ENCODE assay signal across 8 cellular contexts in the genomic region with DNA sequence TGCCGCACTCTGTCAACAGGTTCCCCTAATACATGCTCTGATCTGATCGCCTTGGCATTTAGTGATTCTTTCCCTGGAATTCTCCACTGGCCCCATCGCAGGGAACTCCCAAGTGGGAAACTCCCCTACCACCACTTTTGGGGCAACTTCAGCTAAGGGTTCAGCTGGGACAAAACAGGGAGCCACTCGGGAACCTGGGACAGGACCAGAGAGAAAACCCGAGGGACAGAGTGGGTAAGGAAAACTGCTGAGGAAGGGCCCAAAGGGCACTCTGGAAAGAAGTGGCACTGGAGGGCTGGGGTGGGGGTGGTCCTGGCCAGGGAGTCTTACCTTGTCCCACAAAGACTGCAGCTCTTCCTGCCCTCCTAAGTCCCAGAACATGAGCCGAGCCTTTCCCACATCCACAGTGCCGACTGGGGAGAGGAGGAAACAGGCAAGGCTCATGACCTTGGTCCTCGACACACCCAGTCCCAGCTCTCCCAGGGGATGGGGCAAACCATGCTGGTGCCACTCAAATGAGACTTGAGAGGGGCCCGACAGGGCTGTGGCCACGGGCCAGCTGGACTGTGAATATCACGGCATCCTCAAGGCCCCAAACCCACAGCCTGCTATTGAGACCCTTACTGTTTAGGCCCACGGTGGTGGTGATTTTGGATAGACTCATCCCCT. TPM values are rescaled to one million over a fixed set of nuclear protein-coding genes. Genes with fewer than 3 reads are reported as not detected.
DNase-seq lines count a peak whose midpoint lies in the region; ATAC-seq and TF ChIP-seq lines count a peak whose summit lies in the region.

No MANE protein-coding gene starts in this region.

- peaks cover 43% of the 10 kb centered on the region for H3K4me1 Mint-ChIP-seq in activated CD4-positive, alpha-beta T cell treated with anti-CD3 and anti-CD28 coated beads, Interleukin-2, amount 10 ng/mL, durations not matched to agents 7 days and 5 days
- peaks cover 58% of the 10 kb centered on the region for H3K4me1 Mint-ChIP-seq in activated CD4-positive, alpha-beta memory T cell treated with anti-CD3 and anti-CD28 coated beads, Interleukin-2, amount 10 ng/mL, durations not matched to agents 7 days and 5 days

- 75 to 82% (median 78%) methylated on average over 9 to 12 of the region's 12 CpGs for WGBS in stomach, 5 donors

- peaks cover 49% of the 10 kb centered on the region for H3K36me3 Mint-ChIP-seq in activated CD4-positive, alpha-beta T cell treated with anti-CD3 and anti-CD28 coated beads, Interleukin-2, amount 10 ng/mL, durations not matched to agents 7 days and 5 days (ENCODE audit: low read depth)
- H3K36me3 Mint-ChIP-seq in activated CD4-positive, alpha-beta memory T cell treated with anti-CD3 and anti-CD28 coated beads, Interleukin-2, amount 10 ng/mL, durations not matched to agents 7 days and 5 days (ENCODE audit: low read depth), result peaks cover 42% of the 10 kb centered on the region

- H3K27ac ChIP-seq in iPS-18a (ENCODE audit: low read length) (no peak overlapping the region), stomach (peak overlapping the region in 4 of 5 donors; percentile 89 to 96 (median 94))

- ATAC-seq in GM19328 (IDR thresholded peaks at IDR 0.05; ENCODE audit: unreplicated experiment), result no peak
- ATAC-seq in HG03442 (IDR thresholded peaks at IDR 0.05; ENCODE audit: unreplicated experiment), result no peak

- H3K36me3 ChIP-seq in iPS-18a (ENCODE audit: control insufficient read depth, low read depth, low read length) (peaks cover 38% of the 10 kb centered on the region), stomach (peaks cover 27 to 73% (median 59%) of the 10 kb centered on the region in 4 donors)

- no peak overlapping the region for H3K9ac ChIP-seq in iPS-18a (ENCODE audit: low read length)

- no peaks in the 10 kb centered on the region for H3K27me3 Mint-ChIP-seq in activated CD4-positive, alpha-beta T cell treated with anti-CD3 and anti-CD28 coated beads, Interleukin-2, amount 10 ng/mL, durations not matched to agents 7 days and 5 days
- no peaks in the 10 kb centered on the region for H3K27me3 Mint-ChIP-seq in activated CD4-positive, alpha-beta memory T cell treated with anti-CD3 and anti-CD28 coated beads, Interleukin-2, amount 10 ng/mL, durations not matched to agents 7 days and 5 days

- no peaks in the 10 kb centered on the region for H3K27me3 ChIP-seq in iPS-18a (ENCODE audit: control insufficient read depth, insufficient read depth, low read length)
- no peaks in the 10 kb centered on the region for H3K27me3 ChIP-seq in stomach

- TF ChIP-seq EP300 in stomach (IDR thresholded peaks at IDR 0.05), result no peak

- H3K4me3 ChIP-seq in iPS-18a (ENCODE audit: low read length) (peak overlapping the region; percentile 81), stomach (peak overlapping the region; percentile 93 to 98 (median 94))

- peaks cover 3% of the 10 kb centered on the region for H3K4me1 ChIP-seq in iPS-18a (ENCODE audit: control insufficient read depth, low read depth, low read length)
- H3K4me1 ChIP-seq in stomach, result peaks cover 25 to 49% (median 38%) of the 10 kb centered on the region in 4 donors

- POLR2A ChIA-PET in activated CD4-positive, alpha-beta T cell treated with anti-CD3 and anti-CD28 coated beads, Interleukin-2, amount 10 ng/mL, durations not matched to agents 7 days and 5 days (lab: Charles Lee), result interaction anchor here (0.5 kb wide), 1 partner anchor 134 kb away, joined by 4 read pairs; no protein-coding TSS in a partner anchor
- POLR2A ChIA-PET in activated CD4-positive, alpha-beta memory T cell treated with anti-CD3 and anti-CD28 coated beads, Interleukin-2, amount 10 ng/mL, durations not matched to agents 7 days and 5 days (lab: Charles Lee), result interaction anchor here (1.0 to 9.3 kb wide), 5 partner anchors 30 to 414 kb away, joined by 3 to 120 read pairs (median 4); partner anchors contain the start of genes LIME1 and SLC2A4RG

- no peak for TF ChIP-seq POLR2A in stomach (IDR thresholded peaks at IDR 0.05)

- intact Hi-C loops in stomach (cut with DNase I; ENCODE audit: low total_unique reads), result no loop called here

- CTCF ChIA-PET in activated CD4-positive, alpha-beta T cell treated with anti-CD3 and anti-CD28 coated beads, Interleukin-2, amount 10 ng/mL, durations not matched to agents 7 days and 5 days (lab: Charles Lee), result interaction anchor here (0.6 to 3.4 kb wide), 5 partner anchors 8 to 159 kb away, joined by 3 to 20 read pairs (median 5); partner anchors contain the start of gene TPD52L2
- CTCF ChIA-PET in activated CD4-positive, alpha-beta memory T cell treated with anti-CD3 and anti-CD28 coated beads, Interleukin-2, amount 10 ng/mL, durations not matched to agents 7 days and 5 days (lab: Charles Lee), result interaction anchor here (0.6 to 3.0 kb wide), 5 partner anchors 9 to 159 kb away, joined by 3 to 35 read pairs (median 7); partner anchors contain the start of genes LIME1 and TPD52L2

- DNase-seq in activated CD4-positive, alpha-beta T cell treated with anti-CD3 and anti-CD28 coated beads, Interleukin-2, amount 10 ng/mL, durations not matched to agents 7 days and 5 days, result no peak
- DNase-seq in activated CD4-positive, alpha-beta T cell treated with anti-CD3 and anti-CD28 coated beads, Interleukin-2, amount 50 U/mL, for 48 hours, result no peak
- DNase-seq in activated CD4-positive, alpha-beta memory T cell treated with anti-CD3 and anti-CD28 coated beads, Interleukin-2, amount 10 ng/mL, durations not matched to agents 7 days and 5 days, result no peak
- DNase-seq in stomach, result no peak
- DNase-seq in D341Med (ENCODE audit: low spot score), result no peak

- no peaks in the 10 kb centered on the region for H3K9me3 ChIP-seq in iPS-18a (ENCODE audit: control insufficient read depth, low read depth, low read length)
- no peaks in the 10 kb centered on the region for H3K9me3 ChIP-seq in stomach

- H3K4me3 Mint-ChIP-seq in activated CD4-positive, alpha-beta T cell treated with anti-CD3 and anti-CD28 coated beads, Interleukin-2, amount 10 ng/mL, durations not matched to agents 7 days and 5 days, result peak overlapping the region; percentile 89
- peak overlapping the region; percentile 90 for H3K4me3 Mint-ChIP-seq in activated CD4-positive, alpha-beta memory T cell treated with anti-CD3 and anti-CD28 coated beads, Interleukin-2, amount 10 ng/mL, durations not matched to agents 7 days and 5 days

- no peak for TF ChIP-seq CTCF in stomach (IDR thresholded peaks at IDR 0.05)

- H3K27ac Mint-ChIP-seq in activated CD4-positive, alpha-beta T cell treated with anti-CD3 and anti-CD28 coated beads, Interleukin-2, amount 10 ng/mL, durations not matched to agents 7 days and 5 days, result peak overlapping the region; percentile 87
- H3K27ac Mint-ChIP-seq in activated CD4-positive, alpha-beta memory T cell treated with anti-CD3 and anti-CD28 coated beads, Interleukin-2, amount 10 ng/mL, durations not matched to agents 7 days and 5 days, result peak overlapping the region; percentile 87

- no peaks in the 10 kb centered on the region for H3K9me3 Mint-ChIP-seq in activated CD4-positive, alpha-beta T cell treated with anti-CD3 and anti-CD28 coated beads, Interleukin-2, amount 10 ng/mL, durations not matched to agents 7 days and 5 days
- H3K9me3 Mint-ChIP-seq in activated CD4-positive, alpha-beta memory T cell treated with anti-CD3 and anti-CD28 coated beads, Interleukin-2, amount 10 ng/mL, durations not matched to agents 7 days and 5 days, result no peaks in the 10 kb centered on the region

RNA-seq across cellular contexts. Expression of gene ARFRP1, which starts 1.6 kb away (rescaled TPM):
- 10 to 100 TPM; 52.7 to 64.5 TPM for total RNA-seq in activated CD4-positive, alpha-beta T cell treated with anti-CD3 and anti-CD28 coated beads, Interleukin-2, amount 10 ng/mL, durations not matched to agents 7 days and 5 days
- total RNA-seq in activated CD4-positive, alpha-beta memory T cell treated with anti-CD3 and anti-CD28 coated beads, Interleukin-2, amount 10 ng/mL, durations not matched to agents 7 days and 5 days, result 10 to 100 TPM; 52.9 to 53.4 TPM
- 100 to 1,000 TPM in 1 of 5 donors, 10 to 100 TPM in 3, 1 to 10 TPM in 1; 7.6 to 103 (median 35.8) TPM for total RNA-seq in stomach
- 10 to 100 TPM; 30.2 to 56.2 (median 35.9) TPM for polyA plus RNA-seq in stomach

RNA-seq across cellular contexts. Expression of gene ZGPAT, which starts 1.7 kb away (rescaled TPM):
- 10 to 100 TPM; 37.3 to 43.3 TPM for total RNA-seq in activated CD4-positive, alpha-beta T cell treated with anti-CD3 and anti-CD28 coated beads, Interleukin-2, amount 10 ng/mL, durations not matched to agents 7 days and 5 days
- 10 to 100 TPM; 41.6 to 42.8 TPM for total RNA-seq in activated CD4-positive, alpha-beta memory T cell treated with anti-CD3 and anti-CD28 coated beads, Interleukin-2, amount 10 ng/mL, durations not matched to agents 7 days and 5 days
- 10 to 100 TPM; 12.3 to 49.6 (median 39.3) TPM for total RNA-seq in stomach
- polyA plus RNA-seq in stomach, result 10 to 100 TPM; 29.9 to 41.7 (median 37.7) TPM

RNA-seq across cellular contexts. Expression of gene TNFRSF6B, which starts 9.7 kb away (rescaled TPM):
- total RNA-seq in activated CD4-positive, alpha-beta T cell treated with anti-CD3 and anti-CD28 coated beads, Interleukin-2, amount 10 ng/mL, durations not matched to agents 7 days and 5 days, result 1 to 10 TPM in 1 of 2 experiments, not detected in 1; 1.0 TPM
- not detected for total RNA-seq in activated CD4-positive, alpha-beta memory T cell treated with anti-CD3 and anti-CD28 coated beads, Interleukin-2, amount 10 ng/mL, durations not matched to agents 7 days and 5 days
- total RNA-seq in stomach, result 10 to 100 TPM in 1 of 5 donors, 1 to 10 TPM in 3, not detected in 1; 1.1 to 16.9 (median 3.2) TPM
- polyA plus RNA-seq in stomach, result 10 to 100 TPM in 1 of 3 donors, 1 to 10 TPM in 2; 8.5 to 26.2 (median 9.5) TPM

RNA-seq across cellular contexts. Expression of gene LIME1, which starts 30.3 kb away (rescaled TPM):
- 100 to 1,000 TPM; 253 to 302 TPM for total RNA-seq in activated CD4-positive, alpha-beta T cell treated with anti-CD3 and anti-CD28 coated beads, Interleukin-2, amount 10 ng/mL, durations not matched to agents 7 days and 5 days
- total RNA-seq in activated CD4-positive, alpha-beta memory T cell treated with anti-CD3 and anti-CD28 coated beads, Interleukin-2, amount 10 ng/mL, durations not matched to agents 7 days and 5 days, result 100 to 1,000 TPM; 181 to 186 TPM
- total RNA-seq in stomach, result 100 to 1,000 TPM in 1 of 5 donors, 10 to 100 TPM in 2, 1 to 10 TPM in 2; 3.6 to 117 (median 16.8) TPM
- 10 to 100 TPM; 17.1 to 24.3 (median 19.9) TPM for polyA plus RNA-seq in stomach

RNA-seq across cellular contexts. Expression of gene SLC2A4RG, which starts 33.4 kb away (rescaled TPM):
- total RNA-seq in activated CD4-positive, alpha-beta T cell treated with anti-CD3 and anti-CD28 coated beads, Interleukin-2, amount 10 ng/mL, durations not matched to agents 7 days and 5 days, result 100 to 1,000 TPM; 105 to 129 TPM
- total RNA-seq in activated CD4-positive, alpha-beta memory T cell treated with anti-CD3 and anti-CD28 coated beads, Interleukin-2, amount 10 ng/mL, durations not matched to agents 7 days and 5 days, result 10 to 100 TPM; 88.3 to 90.4 TPM
- 10 to 100 TPM in 3 of 5 donors, 1 to 10 TPM in 2; 7.1 to 60.5 (median 25.9) TPM for total RNA-seq in stomach
- polyA plus RNA-seq in stomach, result 10 to 100 TPM; 40.1 to 76.9 (median 57.4) TPM
